7 cellular contexts compared by ENCODE assay signal in genomic region chr17:35051183-35051578, GRCh38. TPM values are rescaled to one million over a fixed set of nuclear protein-coding genes. Genes with fewer than 3 reads are reported as not detected.
DNase-seq lines count a peak whose midpoint lies in the region; ATAC-seq and TF ChIP-seq lines count a peak whose summit lies in the region.

No MANE protein-coding gene starts in this region.

- peaks cover 0 to 9% (median 0%) of the 10 kb centered on the region in 6 donors for H3K36me3 ChIP-seq in spleen

- H3K4me3 ChIP-seq in spleen: peak overlapping the region in 2 of 8 donors; percentile 9 to 46

- no peaks in the 10 kb centered on the region for H3K27me3 ChIP-seq in spleen (replicated peaks in 1 of 7)

- no peak for TF ChIP-seq CTCF in spleen (IDR thresholded peaks at IDR 0.05 in 8 of 11, conservative IDR thresholded peaks at IDR 0.05 in 3 of 11)

- WGBS in spleen, 5 donors: 0 to 2% (median 1%) methylated on average over 2 of the region's 2 CpGs

- intact Hi-C loops in spleen (cut with DNase I; ENCODE audit: low total_unique reads): no loop called here

- DNase-seq in SKM-1 treated with dmso at 0.1 percent for 144 hours (lab: John Stamatoyannopoulos, UW; ENCODE audit: unreplicated experiment): peak; percentile 72
- no peak for DNase-seq in spleen
- no peak for DNase-seq in NCI-H748 (lab: John Stamatoyannopoulos, UW; ENCODE audit: unreplicated experiment)
- no peak for DNase-seq in 8988T

- peak overlapping the region; percentile 77 to 90 (median 87) for H3K27ac ChIP-seq in spleen

- ATAC-seq in GM18858 (IDR thresholded peaks at IDR 0.05; ENCODE audit: unreplicated experiment) (peak; percentile 38), HG02678 (IDR thresholded peaks at IDR 0.05; ENCODE audit: unreplicated experiment) (peak; percentile 57), esophagus mucosa (peak; percentile 48)

- H3K4me1 ChIP-seq in spleen: peaks cover 36 to 86% (median 54%) of the 10 kb centered on the region in 6 donors

- no peaks in the 10 kb centered on the region for H3K9me3 ChIP-seq in spleen

- TF ChIP-seq POLR2A in spleen (IDR thresholded peaks at IDR 0.05): no peak

RNA-seq across cellular contexts. Expression of gene RFFL, which starts 12.3 kb away (rescaled TPM):
- 46.3 TPM for total RNA-seq in esophagus mucosa
- total RNA-seq in spleen: 10 to 100 TPM; 28.1 to 39.7 (median 33.0) TPM
- polyA plus RNA-seq in spleen: 1 to 10 TPM; 5.7 to 9.2 (median 7.4) TPM
